Comparison of ENCODE assay signal across 1 cellular context in the genomic region with DNA sequence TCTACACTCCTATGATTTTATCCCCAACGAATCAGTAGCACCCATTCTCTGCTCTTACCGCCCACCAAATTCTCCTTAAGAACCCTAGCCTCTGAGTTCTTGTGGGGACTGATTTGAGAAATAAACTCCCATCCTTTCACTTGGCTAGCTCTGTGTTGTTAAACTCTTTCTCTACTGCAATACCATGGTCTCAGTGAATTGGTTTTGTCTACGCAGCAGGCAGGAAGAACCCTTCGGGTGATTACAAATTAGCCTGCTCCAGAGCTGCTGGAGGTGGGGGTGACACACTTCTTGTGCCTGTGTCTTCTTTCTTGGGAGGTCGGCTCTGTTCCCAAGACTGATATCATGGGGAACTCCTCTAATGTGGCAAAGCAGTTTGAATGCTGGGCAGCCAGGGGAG.
TF ChIP-seq lines count a peak whose summit lies in the region.

No MANE protein-coding gene starts in this region.

TF ChIP-seq in K562, 482 proteins besides CTCF, POLR2A, EP300 and RAD21:
- TF ChIP-seq, protein P1, sequence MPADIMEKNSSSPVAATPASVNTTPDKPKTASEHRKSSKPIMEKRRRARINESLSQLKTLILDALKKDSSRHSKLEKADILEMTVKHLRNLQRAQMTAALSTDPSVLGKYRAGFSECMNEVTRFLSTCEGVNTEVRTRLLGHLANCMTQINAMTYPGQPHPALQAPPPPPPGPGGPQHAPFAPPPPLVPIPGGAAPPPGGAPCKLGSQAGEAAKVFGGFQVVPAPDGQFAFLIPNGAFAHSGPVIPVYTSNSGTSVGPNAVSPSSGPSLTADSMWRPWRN (IDR thresholded peaks at IDR 0.05; ENCODE audit: low read depth) = peak; percentile 2; the same call in 1 of the 2 replicates
- TF ChIP-seq, protein P2, sequence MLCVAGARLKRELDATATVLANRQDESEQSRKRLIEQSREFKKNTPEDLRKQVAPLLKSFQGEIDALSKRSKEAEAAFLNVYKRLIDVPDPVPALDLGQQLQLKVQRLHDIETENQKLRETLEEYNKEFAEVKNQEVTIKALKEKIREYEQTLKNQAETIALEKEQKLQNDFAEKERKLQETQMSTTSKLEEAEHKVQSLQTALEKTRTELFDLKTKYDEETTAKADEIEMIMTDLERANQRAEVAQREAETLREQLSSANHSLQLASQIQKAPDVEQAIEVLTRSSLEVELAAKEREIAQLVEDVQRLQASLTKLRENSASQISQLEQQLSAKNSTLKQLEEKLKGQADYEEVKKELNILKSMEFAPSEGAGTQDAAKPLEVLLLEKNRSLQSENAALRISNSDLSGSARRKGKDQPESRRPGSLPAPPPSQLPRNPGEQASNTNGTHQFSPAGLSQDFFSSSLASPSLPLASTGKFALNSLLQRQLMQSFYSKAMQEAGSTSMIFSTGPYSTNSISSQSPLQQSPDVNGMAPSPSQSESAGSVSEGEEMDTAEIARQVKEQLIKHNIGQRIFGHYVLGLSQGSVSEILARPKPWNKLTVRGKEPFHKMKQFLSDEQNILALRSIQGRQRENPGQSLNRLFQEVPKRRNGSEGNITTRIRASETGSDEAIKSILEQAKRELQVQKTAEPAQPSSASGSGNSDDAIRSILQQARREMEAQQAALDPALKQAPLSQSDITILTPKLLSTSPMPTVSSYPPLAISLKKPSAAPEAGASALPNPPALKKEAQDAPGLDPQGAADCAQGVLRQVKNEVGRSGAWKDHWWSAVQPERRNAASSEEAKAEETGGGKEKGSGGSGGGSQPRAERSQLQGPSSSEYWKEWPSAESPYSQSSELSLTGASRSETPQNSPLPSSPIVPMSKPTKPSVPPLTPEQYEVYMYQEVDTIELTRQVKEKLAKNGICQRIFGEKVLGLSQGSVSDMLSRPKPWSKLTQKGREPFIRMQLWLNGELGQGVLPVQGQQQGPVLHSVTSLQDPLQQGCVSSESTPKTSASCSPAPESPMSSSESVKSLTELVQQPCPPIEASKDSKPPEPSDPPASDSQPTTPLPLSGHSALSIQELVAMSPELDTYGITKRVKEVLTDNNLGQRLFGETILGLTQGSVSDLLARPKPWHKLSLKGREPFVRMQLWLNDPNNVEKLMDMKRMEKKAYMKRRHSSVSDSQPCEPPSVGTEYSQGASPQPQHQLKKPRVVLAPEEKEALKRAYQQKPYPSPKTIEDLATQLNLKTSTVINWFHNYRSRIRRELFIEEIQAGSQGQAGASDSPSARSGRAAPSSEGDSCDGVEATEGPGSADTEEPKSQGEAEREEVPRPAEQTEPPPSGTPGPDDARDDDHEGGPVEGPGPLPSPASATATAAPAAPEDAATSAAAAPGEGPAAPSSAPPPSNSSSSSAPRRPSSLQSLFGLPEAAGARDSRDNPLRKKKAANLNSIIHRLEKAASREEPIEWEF (CRISPR knock-in tag; IDR thresholded peaks at IDR 0.05) = no peak
- TF ChIP-seq NRF1 (conservative IDR thresholded peaks at IDR 0.05 in 1 of 2, IDR thresholded peaks at IDR 0.05 in 1 of 2) = 0 out of 4 replicates have a peak, but pooled peaks of 1 of the 2 experiments have one; percentile 5
TF ChIP-seq in K562: peak in this region for 2.
